1 cellular context compared by ENCODE assay signal in the genomic region with DNA sequence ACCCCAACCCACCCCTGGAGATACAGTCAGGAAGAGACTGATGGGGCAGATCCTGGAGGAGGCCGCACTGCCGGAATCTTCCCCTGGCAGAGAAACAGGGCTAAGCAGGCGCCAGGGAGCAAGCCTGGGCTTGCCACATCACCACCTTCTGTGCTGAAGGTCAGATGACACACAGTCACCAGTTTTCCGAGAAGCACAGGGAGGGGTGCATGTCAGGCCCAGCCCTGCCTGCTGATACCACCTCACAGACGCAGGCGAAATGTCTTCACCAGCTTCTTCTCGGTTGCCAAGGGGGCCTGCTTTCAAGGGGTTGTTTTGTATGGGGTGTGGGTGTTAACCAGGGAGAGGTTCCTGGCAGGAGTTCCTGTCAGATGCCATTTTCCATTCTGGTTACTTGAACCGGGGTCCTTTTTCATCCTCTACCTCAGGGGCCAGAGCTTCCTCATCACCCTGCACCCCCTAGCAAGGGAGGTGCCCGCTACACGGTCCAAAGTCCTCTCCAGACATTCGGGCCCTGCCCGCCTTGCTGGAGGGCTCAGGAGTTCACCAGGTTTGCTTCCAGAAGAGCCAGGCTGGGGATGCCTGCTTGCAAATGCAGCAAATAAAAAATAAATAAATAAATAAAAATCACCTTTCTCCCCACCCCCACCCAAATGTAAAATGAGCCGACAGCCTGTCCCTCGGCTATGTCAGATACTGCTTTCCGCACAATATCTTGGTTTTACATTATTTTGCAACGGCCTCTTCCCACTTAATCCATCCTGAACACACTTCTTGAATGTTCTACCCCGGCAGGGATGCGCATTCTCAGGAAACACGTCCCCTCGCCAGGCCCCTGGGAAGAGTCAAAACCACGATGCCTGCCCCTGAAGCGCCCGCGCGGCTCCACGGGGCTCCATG.
TF ChIP-seq lines count a peak whose summit lies in the region.

No MANE protein-coding gene starts in this region.

TF ChIP-seq in K562, 482 proteins besides CTCF, POLR2A, EP300 and RAD21 (continued from another document and continues in another):
- TF ChIP-seq, protein P1, sequence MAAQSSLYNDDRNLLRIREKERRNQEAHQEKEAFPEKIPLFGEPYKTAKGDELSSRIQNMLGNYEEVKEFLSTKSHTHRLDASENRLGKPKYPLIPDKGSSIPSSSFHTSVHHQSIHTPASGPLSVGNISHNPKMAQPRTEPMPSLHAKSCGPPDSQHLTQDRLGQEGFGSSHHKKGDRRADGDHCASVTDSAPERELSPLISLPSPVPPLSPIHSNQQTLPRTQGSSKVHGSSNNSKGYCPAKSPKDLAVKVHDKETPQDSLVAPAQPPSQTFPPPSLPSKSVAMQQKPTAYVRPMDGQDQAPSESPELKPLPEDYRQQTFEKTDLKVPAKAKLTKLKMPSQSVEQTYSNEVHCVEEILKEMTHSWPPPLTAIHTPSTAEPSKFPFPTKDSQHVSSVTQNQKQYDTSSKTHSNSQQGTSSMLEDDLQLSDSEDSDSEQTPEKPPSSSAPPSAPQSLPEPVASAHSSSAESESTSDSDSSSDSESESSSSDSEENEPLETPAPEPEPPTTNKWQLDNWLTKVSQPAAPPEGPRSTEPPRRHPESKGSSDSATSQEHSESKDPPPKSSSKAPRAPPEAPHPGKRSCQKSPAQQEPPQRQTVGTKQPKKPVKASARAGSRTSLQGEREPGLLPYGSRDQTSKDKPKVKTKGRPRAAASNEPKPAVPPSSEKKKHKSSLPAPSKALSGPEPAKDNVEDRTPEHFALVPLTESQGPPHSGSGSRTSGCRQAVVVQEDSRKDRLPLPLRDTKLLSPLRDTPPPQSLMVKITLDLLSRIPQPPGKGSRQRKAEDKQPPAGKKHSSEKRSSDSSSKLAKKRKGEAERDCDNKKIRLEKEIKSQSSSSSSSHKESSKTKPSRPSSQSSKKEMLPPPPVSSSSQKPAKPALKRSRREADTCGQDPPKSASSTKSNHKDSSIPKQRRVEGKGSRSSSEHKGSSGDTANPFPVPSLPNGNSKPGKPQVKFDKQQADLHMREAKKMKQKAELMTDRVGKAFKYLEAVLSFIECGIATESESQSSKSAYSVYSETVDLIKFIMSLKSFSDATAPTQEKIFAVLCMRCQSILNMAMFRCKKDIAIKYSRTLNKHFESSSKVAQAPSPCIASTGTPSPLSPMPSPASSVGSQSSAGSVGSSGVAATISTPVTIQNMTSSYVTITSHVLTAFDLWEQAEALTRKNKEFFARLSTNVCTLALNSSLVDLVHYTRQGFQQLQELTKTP (IDR thresholded peaks at IDR 0.05; ENCODE audit: low read depth in 1 of 2, partially characterized antibody in 2 of 2), result peak; percentile 55
- no peak for TF ChIP-seq CC2D1A (IDR thresholded peaks at IDR 0.05)
- 0 out of 2 replicates have a peak, but pooled peaks have one; percentile 5 for TF ChIP-seq FOXK1 (CRISPR knock-in tag; IDR thresholded peaks at IDR 0.05; ENCODE audit: borderline replicate concordance)
- TF ChIP-seq, protein P2, sequence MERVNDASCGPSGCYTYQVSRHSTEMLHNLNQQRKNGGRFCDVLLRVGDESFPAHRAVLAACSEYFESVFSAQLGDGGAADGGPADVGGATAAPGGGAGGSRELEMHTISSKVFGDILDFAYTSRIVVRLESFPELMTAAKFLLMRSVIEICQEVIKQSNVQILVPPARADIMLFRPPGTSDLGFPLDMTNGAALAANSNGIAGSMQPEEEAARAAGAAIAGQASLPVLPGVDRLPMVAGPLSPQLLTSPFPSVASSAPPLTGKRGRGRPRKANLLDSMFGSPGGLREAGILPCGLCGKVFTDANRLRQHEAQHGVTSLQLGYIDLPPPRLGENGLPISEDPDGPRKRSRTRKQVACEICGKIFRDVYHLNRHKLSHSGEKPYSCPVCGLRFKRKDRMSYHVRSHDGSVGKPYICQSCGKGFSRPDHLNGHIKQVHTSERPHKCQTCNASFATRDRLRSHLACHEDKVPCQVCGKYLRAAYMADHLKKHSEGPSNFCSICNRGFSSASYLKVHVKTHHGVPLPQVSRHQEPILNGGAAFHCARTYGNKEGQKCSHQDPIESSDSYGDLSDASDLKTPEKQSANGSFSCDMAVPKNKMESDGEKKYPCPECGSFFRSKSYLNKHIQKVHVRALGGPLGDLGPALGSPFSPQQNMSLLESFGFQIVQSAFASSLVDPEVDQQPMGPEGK (CRISPR knock-in tag; IDR thresholded peaks at IDR 0.05; ENCODE audit: borderline replicate concordance), result 0 out of 2 replicates have a peak, but pooled peaks have one; percentile 48
- TF ChIP-seq NR2C1 (IDR thresholded peaks at IDR 0.05), result no peak
- peak; percentile 58; the same call in 1 of the 2 replicates for TF ChIP-seq NR2C1 (tag; IDR thresholded peaks at IDR 0.05)
- TF ChIP-seq, protein P3, sequence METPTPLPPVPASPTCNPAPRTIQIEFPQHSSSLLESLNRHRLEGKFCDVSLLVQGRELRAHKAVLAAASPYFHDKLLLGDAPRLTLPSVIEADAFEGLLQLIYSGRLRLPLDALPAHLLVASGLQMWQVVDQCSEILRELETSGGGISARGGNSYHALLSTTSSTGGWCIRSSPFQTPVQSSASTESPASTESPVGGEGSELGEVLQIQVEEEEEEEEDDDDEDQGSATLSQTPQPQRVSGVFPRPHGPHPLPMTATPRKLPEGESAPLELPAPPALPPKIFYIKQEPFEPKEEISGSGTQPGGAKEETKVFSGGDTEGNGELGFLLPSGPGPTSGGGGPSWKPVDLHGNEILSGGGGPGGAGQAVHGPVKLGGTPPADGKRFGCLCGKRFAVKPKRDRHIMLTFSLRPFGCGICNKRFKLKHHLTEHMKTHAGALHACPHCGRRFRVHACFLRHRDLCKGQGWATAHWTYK (CRISPR knock-in tag; IDR thresholded peaks at IDR 0.05), result peak; percentile 82
- TF ChIP-seq, protein P4, sequence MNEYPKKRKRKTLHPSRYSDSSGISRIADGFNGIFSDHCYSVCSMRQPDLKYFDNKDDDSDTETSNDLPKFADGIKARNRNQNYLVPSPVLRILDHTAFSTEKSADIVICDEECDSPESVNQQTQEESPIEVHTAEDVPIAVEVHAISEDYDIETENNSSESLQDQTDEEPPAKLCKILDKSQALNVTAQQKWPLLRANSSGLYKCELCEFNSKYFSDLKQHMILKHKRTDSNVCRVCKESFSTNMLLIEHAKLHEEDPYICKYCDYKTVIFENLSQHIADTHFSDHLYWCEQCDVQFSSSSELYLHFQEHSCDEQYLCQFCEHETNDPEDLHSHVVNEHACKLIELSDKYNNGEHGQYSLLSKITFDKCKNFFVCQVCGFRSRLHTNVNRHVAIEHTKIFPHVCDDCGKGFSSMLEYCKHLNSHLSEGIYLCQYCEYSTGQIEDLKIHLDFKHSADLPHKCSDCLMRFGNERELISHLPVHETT (CRISPR knock-in tag; conservative IDR thresholded peaks at IDR 0.05 in 1 of 2, IDR thresholded peaks at IDR 0.05 in 1 of 2), result peak in 1 of 2 experiments; percentile 50; a peak in 2 of 4 replicates
- TF ChIP-seq KAT7 (CRISPR knock-in tag; IDR thresholded peaks at IDR 0.05; ENCODE audit: borderline replicate concordance), result 0 out of 2 replicates have a peak, but pooled peaks have one; percentile 79
- TF ChIP-seq, protein P5, sequence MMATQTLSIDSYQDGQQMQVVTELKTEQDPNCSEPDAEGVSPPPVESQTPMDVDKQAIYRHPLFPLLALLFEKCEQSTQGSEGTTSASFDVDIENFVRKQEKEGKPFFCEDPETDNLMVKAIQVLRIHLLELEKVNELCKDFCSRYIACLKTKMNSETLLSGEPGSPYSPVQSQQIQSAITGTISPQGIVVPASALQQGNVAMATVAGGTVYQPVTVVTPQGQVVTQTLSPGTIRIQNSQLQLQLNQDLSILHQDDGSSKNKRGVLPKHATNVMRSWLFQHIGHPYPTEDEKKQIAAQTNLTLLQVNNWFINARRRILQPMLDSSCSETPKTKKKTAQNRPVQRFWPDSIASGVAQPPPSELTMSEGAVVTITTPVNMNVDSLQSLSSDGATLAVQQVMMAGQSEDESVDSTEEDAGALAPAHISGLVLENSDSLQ (IDR thresholded peaks at IDR 0.05), result peak; percentile 16; the same call in 1 of the 2 replicates
- peak; percentile 45; the same call in 1 of the 2 replicates for TF ChIP-seq NFE2 (IDR thresholded peaks at IDR 0.05; ENCODE audit: low read depth)
- TF ChIP-seq, protein P6, sequence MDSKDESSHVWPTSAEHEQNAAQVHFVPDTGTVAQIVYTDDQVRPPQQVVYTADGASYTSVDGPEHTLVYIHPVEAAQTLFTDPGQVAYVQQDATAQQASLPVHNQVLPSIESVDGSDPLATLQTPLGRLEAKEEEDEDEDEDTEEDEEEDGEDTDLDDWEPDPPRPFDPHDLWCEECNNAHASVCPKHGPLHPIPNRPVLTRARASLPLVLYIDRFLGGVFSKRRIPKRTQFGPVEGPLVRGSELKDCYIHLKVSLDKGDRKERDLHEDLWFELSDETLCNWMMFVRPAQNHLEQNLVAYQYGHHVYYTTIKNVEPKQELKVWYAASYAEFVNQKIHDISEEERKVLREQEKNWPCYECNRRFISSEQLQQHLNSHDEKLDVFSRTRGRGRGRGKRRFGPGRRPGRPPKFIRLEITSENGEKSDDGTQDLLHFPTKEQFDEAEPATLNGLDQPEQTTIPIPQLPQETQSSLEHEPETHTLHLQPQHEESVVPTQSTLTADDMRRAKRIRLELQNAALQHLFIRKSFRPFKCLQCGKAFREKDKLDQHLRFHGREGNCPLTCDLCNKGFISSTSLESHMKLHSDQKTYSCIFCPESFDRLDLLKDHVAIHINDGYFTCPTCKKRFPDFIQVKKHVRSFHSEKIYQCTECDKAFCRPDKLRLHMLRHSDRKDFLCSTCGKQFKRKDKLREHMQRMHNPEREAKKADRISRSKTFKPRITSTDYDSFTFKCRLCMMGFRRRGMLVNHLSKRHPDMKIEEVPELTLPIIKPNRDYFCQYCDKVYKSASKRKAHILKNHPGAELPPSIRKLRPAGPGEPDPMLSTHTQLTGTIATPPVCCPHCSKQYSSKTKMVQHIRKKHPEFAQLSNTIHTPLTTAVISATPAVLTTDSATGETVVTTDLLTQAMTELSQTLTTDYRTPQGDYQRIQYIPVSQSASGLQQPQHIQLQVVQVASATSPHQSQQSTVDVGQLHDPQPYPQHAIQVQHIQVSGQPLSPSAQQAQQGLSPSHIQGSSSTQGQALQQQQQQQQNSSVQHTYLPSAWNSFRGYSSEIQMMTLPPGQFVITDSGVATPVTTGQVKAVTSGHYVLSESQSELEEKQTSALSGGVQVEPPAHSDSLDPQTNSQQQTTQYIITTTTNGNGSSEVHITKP (IDR thresholded peaks at IDR 0.05; ENCODE audit: partially characterized antibody), result peak; percentile 14
- TF ChIP-seq ERF (CRISPR knock-in tag; IDR thresholded peaks at IDR 0.05), result peak; percentile 76; the same call in 1 of the 2 replicates
- TF ChIP-seq KDM5B (IDR thresholded peaks at IDR 0.05; ENCODE audit: insufficient replicate concordance, low read depth, low read length), result peak; percentile 64
- TF ChIP-seq CBFA2T3 (IDR thresholded peaks at IDR 0.05), result peak; percentile 47
- peak; percentile 13 to 18; a peak in 1 of 4 replicates for TF ChIP-seq SIN3A (IDR thresholded peaks at IDR 0.05; ENCODE audit: borderline replicate concordance in 2 of 2, control insufficient read depth in 1 of 2, low read depth in 2 of 2, low read length in 2 of 2)
- TF ChIP-seq, protein P7, sequence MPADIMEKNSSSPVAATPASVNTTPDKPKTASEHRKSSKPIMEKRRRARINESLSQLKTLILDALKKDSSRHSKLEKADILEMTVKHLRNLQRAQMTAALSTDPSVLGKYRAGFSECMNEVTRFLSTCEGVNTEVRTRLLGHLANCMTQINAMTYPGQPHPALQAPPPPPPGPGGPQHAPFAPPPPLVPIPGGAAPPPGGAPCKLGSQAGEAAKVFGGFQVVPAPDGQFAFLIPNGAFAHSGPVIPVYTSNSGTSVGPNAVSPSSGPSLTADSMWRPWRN (IDR thresholded peaks at IDR 0.05; ENCODE audit: low read depth), result no peak
- peak; percentile 73; the same call in 1 of the 2 replicates for TF ChIP-seq JUN (IDR thresholded peaks at IDR 0.05; ENCODE audit: borderline replicate concordance, low read depth, low read length)
- TF ChIP-seq JUN (CRISPR knock-in tag; IDR thresholded peaks at IDR 0.05; ENCODE audit: borderline replicate concordance), result no peak
- TF ChIP-seq, protein P8, sequence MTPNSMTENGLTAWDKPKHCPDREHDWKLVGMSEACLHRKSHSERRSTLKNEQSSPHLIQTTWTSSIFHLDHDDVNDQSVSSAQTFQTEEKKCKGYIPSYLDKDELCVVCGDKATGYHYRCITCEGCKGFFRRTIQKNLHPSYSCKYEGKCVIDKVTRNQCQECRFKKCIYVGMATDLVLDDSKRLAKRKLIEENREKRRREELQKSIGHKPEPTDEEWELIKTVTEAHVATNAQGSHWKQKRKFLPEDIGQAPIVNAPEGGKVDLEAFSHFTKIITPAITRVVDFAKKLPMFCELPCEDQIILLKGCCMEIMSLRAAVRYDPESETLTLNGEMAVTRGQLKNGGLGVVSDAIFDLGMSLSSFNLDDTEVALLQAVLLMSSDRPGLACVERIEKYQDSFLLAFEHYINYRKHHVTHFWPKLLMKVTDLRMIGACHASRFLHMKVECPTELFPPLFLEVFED (CRISPR knock-in tag; conservative IDR thresholded peaks at IDR 0.05), result peak; percentile 84
- 0 out of 2 replicates have a peak, but pooled peaks have one; percentile 26 for TF ChIP-seq HNRNPL (IDR thresholded peaks at IDR 0.05; ENCODE audit: low read depth, low read length)
- TF ChIP-seq ZNF311 (CRISPR knock-in tag; IDR thresholded peaks at IDR 0.05), result peak; percentile 41; the same call in 1 of the 2 replicates
- TF ChIP-seq MTA2 (IDR thresholded peaks at IDR 0.05; ENCODE audit: low read depth), result 0 out of 2 replicates have a peak, but pooled peaks have one; percentile 24
- peak; percentile 86 for TF ChIP-seq ESRRA (IDR thresholded peaks at IDR 0.05; ENCODE audit: borderline replicate concordance, low read depth)
- TF ChIP-seq, protein P9, sequence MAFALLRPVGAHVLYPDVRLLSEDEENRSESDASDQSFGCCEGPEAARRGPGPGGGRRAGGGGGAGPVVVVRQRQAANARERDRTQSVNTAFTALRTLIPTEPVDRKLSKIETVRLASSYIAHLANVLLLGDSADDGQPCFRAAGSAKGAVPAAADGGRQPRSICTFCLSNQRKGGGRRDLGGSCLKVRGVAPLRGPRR (CRISPR knock-in tag; IDR thresholded peaks at IDR 0.05), result peak; percentile 15; the same call in 1 of the 2 replicates
- no peak for TF ChIP-seq HNRNPH1 (optimal IDR thresholded peaks at IDR 0.05; ENCODE audit: low read depth, low read length)
- 0 out of 2 replicates have a peak, but pooled peaks have one; percentile 13 for TF ChIP-seq ZNF76 (CRISPR knock-in tag; IDR thresholded peaks at IDR 0.05; ENCODE audit: borderline replicate concordance)
- peak; percentile 45 for TF ChIP-seq MEIS2 (IDR thresholded peaks at IDR 0.05; ENCODE audit: partially characterized antibody)
- TF ChIP-seq RNF2 (IDR thresholded peaks at IDR 0.05), result peak; percentile 57; the same call in 1 of the 2 replicates
- TF ChIP-seq BHLHE40 (IDR thresholded peaks at IDR 0.05; ENCODE audit: low read length), result peak; percentile 47; the same call in 1 of the 2 replicates
- TF ChIP-seq, protein P10, sequence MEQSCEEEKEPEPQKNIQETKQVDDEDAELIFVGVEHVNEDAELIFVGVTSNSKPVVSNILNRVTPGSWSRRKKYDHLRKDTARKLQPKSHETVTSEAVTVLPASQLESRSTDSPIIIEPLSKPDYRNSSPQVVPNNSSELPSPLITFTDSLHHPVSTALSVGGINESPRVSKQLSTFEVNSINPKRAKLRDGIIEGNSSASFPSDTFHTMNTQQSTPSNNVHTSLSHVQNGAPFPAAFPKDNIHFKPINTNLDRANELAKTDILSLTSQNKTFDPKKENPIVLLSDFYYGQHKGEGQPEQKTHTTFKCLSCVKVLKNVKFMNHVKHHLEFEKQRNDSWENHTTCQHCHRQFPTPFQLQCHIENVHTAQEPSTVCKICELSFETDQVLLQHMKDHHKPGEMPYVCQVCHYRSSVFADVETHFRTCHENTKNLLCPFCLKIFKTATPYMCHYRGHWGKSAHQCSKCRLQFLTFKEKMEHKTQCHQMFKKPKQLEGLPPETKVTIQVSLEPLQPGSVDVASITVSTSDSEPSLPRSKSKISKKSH (CRISPR knock-in tag; IDR thresholded peaks at IDR 0.05), result no peak
